In the genomic region with DNA sequence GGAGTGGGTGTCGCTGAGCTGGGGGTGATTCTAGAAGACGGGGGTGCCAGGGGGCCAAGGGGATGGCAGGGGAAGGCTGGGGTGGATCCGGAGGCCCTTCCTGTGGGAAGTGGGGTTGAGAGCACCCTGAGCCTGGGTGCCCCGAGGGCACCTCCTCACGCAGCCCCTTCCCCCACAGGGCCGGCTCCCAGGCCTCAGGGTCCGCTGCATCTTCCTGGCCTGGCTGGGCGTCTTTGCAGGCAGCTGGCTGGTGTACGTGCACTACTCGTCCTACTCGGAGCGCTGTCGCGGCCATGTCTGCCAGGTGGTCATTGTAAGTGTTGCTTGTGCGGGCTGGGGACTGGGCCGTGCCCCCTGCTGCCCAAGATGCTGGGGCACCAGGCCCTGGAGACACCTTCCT, we compare ENCODE assay signal across 19 cellular contexts. TPM values are rescaled to one million over a fixed set of nuclear protein-coding genes. Genes with fewer than 3 reads are reported as not detected.
DNase-seq lines count a peak whose midpoint lies in the region; ATAC-seq, FAIRE-seq and TF ChIP-seq lines count a peak whose summit lies in the region.
"Had no signal": no experiment of that assay in that cellular context is flagged by ENCODE, and none has a peak within 500 bp of the region (broad histone marks: within the 10 kb centered on the region; RNA-seq: fewer than 3 reads in every experiment).

No MANE protein-coding gene starts in this region.

- H2AFZ ChIP-seq in K562 (ENCODE audit: low read depth, low read length) (no peak overlapping the region), neural progenitor cell (replicated peaks) (no peak overlapping the region)
- H2AFZ ChIP-seq: GM23338 had no signal

- H3K9me3 ChIP-seq in K562 (replicated peaks; ENCODE audit: control insufficient read depth, insufficient read depth, low read depth, low read length) (no peaks in the 10 kb centered on the region), neural progenitor cell (ENCODE audit: low read depth) (no peaks in the 10 kb centered on the region), upper lobe of right lung (no peaks in the 10 kb centered on the region), A673 (ENCODE audit: low read depth, low read length, poor library complexity, severe bottlenecking) (no peaks in the 10 kb centered on the region)

- H4K20me1 ChIP-seq in K562 (replicated peaks; ENCODE audit: control insufficient read depth, insufficient read depth, low read length) (peaks cover 10% of the 10 kb centered on the region; the same call in 1 of the 2 replicates), neural progenitor cell (ENCODE audit: low read depth) (peaks cover 75% of the 10 kb centered on the region)

- H3K9ac ChIP-seq in K562 (ENCODE audit: insufficient read depth in 1 of 2, low read depth in 2 of 2, low read length in 2 of 2): peak overlapping the region in 1 of 2 experiments; percentile 68; a peak in 2 of 4 replicates
- H3K9ac ChIP-seq in neural progenitor cell: no peak overlapping the region
- H3K9ac ChIP-seq: KMS-11 had no signal

- intact Hi-C loops in K562 (cut with micrococcal nuclease): no loop called here
- intact Hi-C loops in upper lobe of right lung (cut with DNase I): no loop called here
- intact Hi-C loops in A673 (cut with micrococcal nuclease; ENCODE audit: unreplicated experiment): no loop called here

- H3K4me2 ChIP-seq in K562 (ENCODE audit: insufficient read depth, low read length): no peak overlapping the region
- no peak overlapping the region for H3K4me2 ChIP-seq in neural progenitor cell
- H3K4me2 ChIP-seq: GM23338, KMS-11 had no signal

- H3K27ac ChIP-seq in K562 (ENCODE audit: extremely low read depth, low read depth, low read length) (no peak overlapping the region), neural progenitor cell (no peak overlapping the region), upper lobe of right lung (no peak overlapping the region), A673 (ENCODE audit: low read depth, low read length, poor library complexity, severe bottlenecking) (no peak overlapping the region)
- H3K27ac ChIP-seq: KMS-11 had no signal

- WGBS in K562 (ENCODE audit: insufficient coverage, low coverage, missing lambda C conversion rate): 79% methylated on average over 7 of the region's 16 CpGs

- TF ChIP-seq RAD21 in K562 (CRISPR knock-in tag; conservative IDR thresholded peaks at IDR 0.05 in 1 of 2, IDR thresholded peaks at IDR 0.05 in 1 of 2): no peak

- H3K4me3 ChIP-seq in K562 (no peak overlapping the region), neural progenitor cell (no peak overlapping the region), upper lobe of right lung (no peak overlapping the region), A673 (ENCODE audit: low read depth, low read length, poor library complexity, severe bottlenecking) (no peak overlapping the region)
- H3K4me3 ChIP-seq: GM23338 had no signal

- H3K27me3 ChIP-seq in K562 (ENCODE audit: control insufficient read depth in 2 of 2, insufficient read depth in 2 of 2, low read length in 2 of 2) (no peaks in the 10 kb centered on the region), neural progenitor cell (no peaks in the 10 kb centered on the region), upper lobe of right lung (no peaks in the 10 kb centered on the region), A673 (replicated peaks; ENCODE audit: insufficient read depth, low read depth, low read length, poor library complexity) (no peaks in the 10 kb centered on the region)

- H3K27ac Mint-ChIP-seq in neural progenitor cell: no peak overlapping the region
- H3K27ac Mint-ChIP-seq: CD8-positive, alpha-beta T cell; GM23338 had no signal

- in situ Hi-C loops in K562 (cut with MboI): no loop called here

- H3K9me3 Mint-ChIP-seq in neural progenitor cell: no peaks in the 10 kb centered on the region
- H3K9me3 Mint-ChIP-seq: CD8-positive, alpha-beta T cell; GM23338 had no signal

- FAIRE-seq in K562 (lab: Jason Lieb, UNC): no peak
- FAIRE-seq: A204.1, G401.6, GM12891 had no signal

- H3K4me3 Mint-ChIP-seq in neural progenitor cell: peak overlapping the region; percentile 33
- H3K4me3 Mint-ChIP-seq: CD8-positive, alpha-beta T cell; GM23338 had no signal

- CTCF ChIA-PET in K562 (lab: Yijun Ruan, JAX; ENCODE audit: low intra/inter-chr PET ratio) (no interaction called here), A673 (lab: Charles Lee) (no interaction called here)

- no peak for TF ChIP-seq EP300 in K562 (IDR thresholded peaks at IDR 0.05; ENCODE audit: low read length)

- H3K9me1 ChIP-seq in K562 (ENCODE audit: control insufficient read depth, insufficient read depth, low read length): no peaks in the 10 kb centered on the region

- H3F3A ChIP-seq in neural progenitor cell (ENCODE audit: low read depth): peaks cover 28% of the 10 kb centered on the region

- H3K79me2 ChIP-seq in K562 (ENCODE audit: control insufficient read depth, insufficient read depth, low read length) (peaks cover 12% of the 10 kb centered on the region), neural progenitor cell (ENCODE audit: low read depth) (peaks cover 23% of the 10 kb centered on the region)

- TF ChIP-seq POLR2A in K562 (conservative IDR thresholded peaks at IDR 0.05): no peak

- DNase-seq in Daoy (ENCODE audit: low read depth) (peak; percentile 11), K562 (ENCODE audit: extremely low read depth in 1 of 4, low spot score in 3 of 4) (no peak), neural progenitor cell (ENCODE audit: low spot score) (no peak), upper lobe of right lung (peak; percentile 68), HCEC 1CT (no peak), A673 (ENCODE audit: low spot score) (no peak)
- DNase-seq: AML-193; Calu3; CD8-positive, alpha-beta T cell; DMS79 treated with DMSO at 0.1 percent for 48 hours; H7 had no signal

- TF ChIP-seq CTCF in K562 (IDR thresholded peaks at IDR 0.05 in 2 of 3, conservative IDR thresholded peaks at IDR 0.05 in 1 of 3; ENCODE audit: insufficient read depth in 2 of 3, low read depth in 1 of 3, low read length in 3 of 3) (no peak), neural progenitor cell (IDR thresholded peaks at IDR 0.05) (no peak), upper lobe of right lung (IDR thresholded peaks at IDR 0.05) (no peak), A673 (conservative IDR thresholded peaks at IDR 0.05; ENCODE audit: low read depth, low read length) (no peak)

- H3K36me3 Mint-ChIP-seq in neural progenitor cell: peaks cover 8% of the 10 kb centered on the region

- H3K4me1 Mint-ChIP-seq in neural progenitor cell: peaks cover 33% of the 10 kb centered on the region

- peaks cover 10 to 83% of the 10 kb centered on the region in 2 experiments; a peak in 4 of 5 replicates for H3K4me1 ChIP-seq in K562 (replicated peaks in 1 of 2; ENCODE audit: control insufficient read depth in 2 of 2, insufficient read depth in 2 of 2, low read length in 2 of 2)
- peaks cover 20% of the 10 kb centered on the region for H3K4me1 ChIP-seq in neural progenitor cell
- H3K4me1 ChIP-seq in upper lobe of right lung: peaks cover 37% of the 10 kb centered on the region
- H3K4me1 ChIP-seq in A673 (ENCODE audit: insufficient read depth, low read length, poor library complexity, severe bottlenecking): peaks cover 30% of the 10 kb centered on the region

- POLR2A ChIA-PET in K562 (lab: Yijun Ruan, JAX): interaction anchor here (0.8 to 3.7 kb wide), 3 partner anchors 8 to 12 kb away, joined by 3 to 31 read pairs (median 7); no protein-coding TSS in a partner anchor
- POLR2A ChIA-PET in A673 (lab: Charles Lee; ENCODE audit: low non-redundant PET): no interaction called here

- H3K36me3 ChIP-seq in K562 (ENCODE audit: control insufficient read depth, insufficient read depth, low read length): peaks cover 22% of the 10 kb centered on the region; the same call in 1 of the 3 replicates
- H3K36me3 ChIP-seq in neural progenitor cell: no peaks in the 10 kb centered on the region
- peaks cover 11% of the 10 kb centered on the region for H3K36me3 ChIP-seq in upper lobe of right lung
- peaks cover 6% of the 10 kb centered on the region for H3K36me3 ChIP-seq in A673 (ENCODE audit: insufficient read depth, low read length, poor library complexity, severe bottlenecking)

- peaks cover 8% of the 10 kb centered on the region for H3K27me3 Mint-ChIP-seq in neural progenitor cell (ENCODE audit: insufficient read depth, low read depth)

- ATAC-seq in K562 (no peak), upper lobe of right lung (no peak), GM18519 (IDR thresholded peaks at IDR 0.05; ENCODE audit: low FRiP score, unreplicated experiment) (no peak)
- ATAC-seq: CD8-positive, alpha-beta T cell; GM23338 had no signal

- BruUV-seq in K562 (replicated peaks; lab: Mats Ljungman, UMichigan) (no TSS peak), A673 (replicated peaks; lab: Mats Ljungman, UMichigan) (no TSS peak)

RNA-seq across cellular contexts. Expression of a gene that starts 5.0 kb away (rescaled TPM):
- 6.6 and 6.8 TPM in 2 replicates for total RNA-seq in Daoy (2014; rRNA removed; shearing (Covaris generic))
- 11.8 and 45.1 TPM in 2 replicates for total RNA-seq in K562 (2011; cell fraction: chromatin; rRNA removed; ENCODE audit: low replicate concordance)
- 39.9 and 47.9 TPM in 2 replicates for total RNA-seq in K562 (2011; cell fraction: nucleolus; rRNA removed)
- 25.8 and 26.4 TPM in 2 replicates for total RNA-seq in K562 (2011; cell fraction: nucleoplasm; rRNA removed)
- total RNA-seq in K562 (2014; rRNA removed): 22.3 and 25.2 TPM in 2 replicates
- total RNA-seq in K562 (2014; rRNA removed; fragmentation: Illumina TruSeq; extraction: Trizol): 2.8 TPM in 2 replicates
- total RNA-seq in K562 (2015; rRNA removed; fragmentation: Illumina TruSeq; extraction: Trizol): 5.9 and 7.4 TPM in 2 replicates
- 20.4 TPM in 2 replicates for total RNA-seq in K562 (2021)
- 11.4 and 20.2 TPM in 2 replicates for polyA plus RNA-seq in K562 (2011; rRNA removed)
- polyA plus RNA-seq in K562 (2011; cell fraction: cytosol; rRNA removed): 26.7 and 64.0 TPM in 2 replicates
- 41.8 and 57.7 TPM in 2 replicates for polyA plus RNA-seq in K562 (2011; cell fraction: nucleus; rRNA removed)
- polyA plus RNA-seq in K562 (2012): 9.0 and 14.4 TPM in 2 replicates
- polyA plus RNA-seq in K562 (2014; fragmentation: Illumina TruSeq; extraction: Trizol): 4.2 and 6.8 TPM in 2 replicates
- under 1 TPM; 0.08 to 0.21 TPM for polyA plus RNA-seq in K562 (2014; fragmentation: Nextera tagmentation; extraction: Ambion mirVana)
- polyA plus RNA-seq in K562 (2014; rRNA removed): 20.5 and 21.2 TPM in 2 replicates
- 3.7 and 4.5 TPM in 2 replicates for polyA minus RNA-seq in K562 (2011; rRNA and poly(A)+ RNA removed)
- 13.1 and 14.0 TPM in 2 replicates for polyA minus RNA-seq in K562 (2011; cell fraction: cytosol; rRNA and poly(A)+ RNA removed)
- polyA minus RNA-seq in K562 (2011; cell fraction: nucleus; rRNA and poly(A)+ RNA removed): 9.0 and 9.8 TPM in 2 replicates
- total RNA-seq in neural progenitor cell (ENCODE audit: low replicate concordance): 11.8 and 52.8 TPM in 2 replicates
- total RNA-seq in upper lobe of right lung: 17.7 TPM
- total RNA-seq in A673 (2021): 26.4 and 35.3 TPM in 2 replicates
- total RNA-seq: HT-29 had no signal

RNA-seq across cellular contexts. Expression of a gene that starts 25.3 kb away (rescaled TPM):
- not detected in 2 replicates for total RNA-seq in Daoy (2014; rRNA removed; shearing (Covaris generic))
- total RNA-seq in K562 (2011; cell fraction: chromatin; rRNA removed; ENCODE audit: low replicate concordance): 0.44 TPM in 1 of 2 replicates, not detected in the other
- total RNA-seq in K562 (2011; cell fraction: nucleolus; rRNA removed): 0.17 and 0.26 TPM in 2 replicates
- total RNA-seq in K562 (2011; cell fraction: nucleoplasm; rRNA removed): 0.44 TPM in 1 of 2 replicates, not detected in the other
- total RNA-seq in K562 (2014; rRNA removed) (0.12 TPM in 1 of 2 replicates, not detected in the other), K562 (2014; rRNA removed; fragmentation: Illumina TruSeq; extraction: Trizol) (not detected in 2 replicates), K562 (2015; rRNA removed; fragmentation: Illumina TruSeq; extraction: Trizol) (0.11 TPM in 1 of 2 replicates, not detected in the other), K562 (2021) (0.29 TPM in 1 of 2 replicates, not detected in the other), neural progenitor cell (ENCODE audit: low replicate concordance) (not detected in 2 replicates), upper lobe of right lung (11.2 TPM), A673 (2021) (0.15 and 0.35 TPM in 2 replicates)
- polyA plus RNA-seq in K562 (2011; rRNA removed) (0.11 and 0.14 TPM in 2 replicates), K562 (2014; fragmentation: Illumina TruSeq; extraction: Trizol) (0.11 and 0.21 TPM in 2 replicates), K562 (2014; fragmentation: Nextera tagmentation; extraction: Ambion mirVana) (under 1 TPM in 1 of 2 experiments, not detected in 1; 0.10 TPM), K562 (2014; rRNA removed) (0.16 TPM in 1 of 2 replicates, not detected in the other)
- polyA plus RNA-seq in K562 (2011; cell fraction: cytosol; rRNA removed): 0.35 and 0.42 TPM in 2 replicates
- 0.10 and 1.1 TPM in 2 replicates for polyA plus RNA-seq in K562 (2011; cell fraction: nucleus; rRNA removed)
- 0.14 TPM in 1 of 2 replicates, not detected in the other for polyA plus RNA-seq in K562 (2012)
- polyA minus RNA-seq in K562 (2011; rRNA and poly(A)+ RNA removed): 0.14 TPM in 1 of 2 replicates, not detected in the other
- not detected in 2 replicates for polyA minus RNA-seq in K562 (2011; cell fraction: cytosol; rRNA and poly(A)+ RNA removed)
- 0.40 TPM in 1 of 2 replicates, not detected in the other for polyA minus RNA-seq in K562 (2011; cell fraction: nucleus; rRNA and poly(A)+ RNA removed)
- total RNA-seq: HT-29 had no signal
- polyA plus RNA-seq: BJ had no signal

RNA-seq across cellular contexts. Expression of a gene that starts 30.1 kb away (rescaled TPM):
- total RNA-seq in Daoy (2014; rRNA removed; shearing (Covaris generic)): 46.5 and 51.3 TPM in 2 replicates
- 18.6 and 52.7 TPM in 2 replicates for total RNA-seq in K562 (2011; cell fraction: chromatin; rRNA removed; ENCODE audit: low replicate concordance)
- 77.5 and 84.7 TPM in 2 replicates for total RNA-seq in K562 (2011; cell fraction: nucleolus; rRNA removed)
- 39.6 and 45.3 TPM in 2 replicates for total RNA-seq in K562 (2011; cell fraction: nucleoplasm; rRNA removed)
- total RNA-seq in K562 (2014; rRNA removed): 45.5 and 56.5 TPM in 2 replicates
- total RNA-seq in K562 (2014; rRNA removed; fragmentation: Illumina TruSeq; extraction: Trizol): 7.2 and 8.5 TPM in 2 replicates
- 27.7 and 31.8 TPM in 2 replicates for total RNA-seq in K562 (2015; rRNA removed; fragmentation: Illumina TruSeq; extraction: Trizol)
- total RNA-seq in K562 (2021): 52.6 and 54.5 TPM in 2 replicates
- polyA plus RNA-seq in K562 (2011; rRNA removed): 17.3 and 25.4 TPM in 2 replicates
- polyA plus RNA-seq in K562 (2011; cell fraction: cytosol; rRNA removed): 37.8 and 64.3 TPM in 2 replicates
- 26.1 and 33.3 TPM in 2 replicates for polyA plus RNA-seq in K562 (2011; cell fraction: nucleus; rRNA removed)
- polyA plus RNA-seq in K562 (2012): 34.3 and 52.5 TPM in 2 replicates
- 23.9 and 38.6 TPM in 2 replicates for polyA plus RNA-seq in K562 (2014; fragmentation: Illumina TruSeq; extraction: Trizol)
- under 1 TPM; 0.13 to 0.45 TPM for polyA plus RNA-seq in K562 (2014; fragmentation: Nextera tagmentation; extraction: Ambion mirVana)
- 47.1 and 51.9 TPM in 2 replicates for polyA plus RNA-seq in K562 (2014; rRNA removed)
- polyA minus RNA-seq in K562 (2011; rRNA and poly(A)+ RNA removed): 10.0 and 12.2 TPM in 2 replicates
- 19.5 and 23.0 TPM in 2 replicates for polyA minus RNA-seq in K562 (2011; cell fraction: cytosol; rRNA and poly(A)+ RNA removed)
- 21.4 and 30.0 TPM in 2 replicates for polyA minus RNA-seq in K562 (2011; cell fraction: nucleus; rRNA and poly(A)+ RNA removed)
- 2.4 and 3.4 TPM in 2 replicates for total RNA-seq in neural progenitor cell (ENCODE audit: low replicate concordance)
- 117 TPM for total RNA-seq in upper lobe of right lung
- 56.0 and 57.7 TPM in 2 replicates for total RNA-seq in A673 (2021)

RNA-seq across cellular contexts. Expression of a gene that starts 30.9 kb away (rescaled TPM):
- not detected in 2 replicates for total RNA-seq in Daoy (2014; rRNA removed; shearing (Covaris generic))
- total RNA-seq in K562 (2011; cell fraction: chromatin; rRNA removed; ENCODE audit: low replicate concordance): 0.86 TPM in 1 of 2 replicates, not detected in the other
- total RNA-seq in K562 (2011; cell fraction: nucleolus; rRNA removed): 0.67 and 1.6 TPM in 2 replicates
- total RNA-seq in K562 (2011; cell fraction: nucleoplasm; rRNA removed): 0.81 TPM in 1 of 2 replicates, not detected in the other
- 0.45 and 0.57 TPM in 2 replicates for total RNA-seq in K562 (2014; rRNA removed)
- 0.33 TPM in 1 of 2 replicates, not detected in the other for total RNA-seq in K562 (2014; rRNA removed; fragmentation: Illumina TruSeq; extraction: Trizol)
- not detected in 2 replicates for total RNA-seq in K562 (2015; rRNA removed; fragmentation: Illumina TruSeq; extraction: Trizol)
- total RNA-seq in K562 (2021): not detected in 2 replicates
- polyA plus RNA-seq in K562 (2011; rRNA removed): 0.42 TPM in 1 of 2 replicates, not detected in the other
- 0.98 TPM in 1 of 2 replicates, not detected in the other for polyA plus RNA-seq in K562 (2011; cell fraction: cytosol; rRNA removed)
- polyA plus RNA-seq in K562 (2011; cell fraction: nucleus; rRNA removed): 4.3 TPM in 1 of 2 replicates, not detected in the other
- 0.12 TPM in 1 of 2 replicates, not detected in the other for polyA plus RNA-seq in K562 (2012)
- not detected in 2 replicates for polyA plus RNA-seq in K562 (2014; fragmentation: Illumina TruSeq; extraction: Trizol)
- polyA plus RNA-seq in K562 (2014; fragmentation: Nextera tagmentation; extraction: Ambion mirVana): under 1 TPM in 1 of 2 experiments, not detected in 1; 0.10 TPM
- 2.2 TPM in 1 of 2 replicates, not detected in the other for polyA plus RNA-seq in K562 (2014; rRNA removed)
- polyA minus RNA-seq in K562 (2011; rRNA and poly(A)+ RNA removed): not detected in 2 replicates
- not detected in 2 replicates for polyA minus RNA-seq in K562 (2011; cell fraction: cytosol; rRNA and poly(A)+ RNA removed)
- not detected in 2 replicates for polyA minus RNA-seq in K562 (2011; cell fraction: nucleus; rRNA and poly(A)+ RNA removed)
- not detected in 2 replicates for total RNA-seq in neural progenitor cell (ENCODE audit: low replicate concordance)
- 21.5 TPM for total RNA-seq in upper lobe of right lung
- not detected in 2 replicates for total RNA-seq in A673 (2021)
- total RNA-seq: Calu3; CD8-positive, alpha-beta T cell; GM23338; H7; HT-29 had no signal
- polyA plus RNA-seq: BJ, GM23338 had no signal

RNA-seq across cellular contexts. Expression of a gene that starts 40.6 kb away (rescaled TPM):
- total RNA-seq in Daoy (2014; rRNA removed; shearing (Covaris generic)): not detected in 2 replicates
- 0.14 TPM in 1 of 2 replicates, not detected in the other for total RNA-seq in K562 (2011; cell fraction: chromatin; rRNA removed; ENCODE audit: low replicate concordance)
- total RNA-seq in K562 (2011; cell fraction: nucleolus; rRNA removed): not detected in 2 replicates
- not detected in 2 replicates for total RNA-seq in K562 (2011; cell fraction: nucleoplasm; rRNA removed)
- not detected in 2 replicates for total RNA-seq in K562 (2014; rRNA removed)
- not detected in 2 replicates for total RNA-seq in K562 (2014; rRNA removed; fragmentation: Illumina TruSeq; extraction: Trizol)
- not detected in 2 replicates for total RNA-seq in K562 (2015; rRNA removed; fragmentation: Illumina TruSeq; extraction: Trizol)
- total RNA-seq in K562 (2021): not detected in 2 replicates
- polyA plus RNA-seq in K562 (2011; rRNA removed): not detected in 2 replicates
- polyA plus RNA-seq in K562 (2011; cell fraction: cytosol; rRNA removed): not detected in 2 replicates
- not detected in 2 replicates for polyA plus RNA-seq in K562 (2011; cell fraction: nucleus; rRNA removed)
- not detected in 2 replicates for polyA plus RNA-seq in K562 (2012)
- not detected in 2 replicates for polyA plus RNA-seq in K562 (2014; fragmentation: Illumina TruSeq; extraction: Trizol)
- polyA plus RNA-seq in K562 (2014; fragmentation: Nextera tagmentation; extraction: Ambion mirVana): not detected
- not detected in 2 replicates for polyA plus RNA-seq in K562 (2014; rRNA removed)
- polyA minus RNA-seq in K562 (2011; rRNA and poly(A)+ RNA removed): not detected in 2 replicates
- polyA minus RNA-seq in K562 (2011; cell fraction: cytosol; rRNA and poly(A)+ RNA removed): not detected in 2 replicates
- polyA minus RNA-seq in K562 (2011; cell fraction: nucleus; rRNA and poly(A)+ RNA removed): not detected in 2 replicates
- not detected in 2 replicates for total RNA-seq in neural progenitor cell (ENCODE audit: low replicate concordance)
- not detected for total RNA-seq in upper lobe of right lung
- not detected in 2 replicates for total RNA-seq in A673 (2021)
- total RNA-seq: Calu3; CD8-positive, alpha-beta T cell; GM23338; H7; HT-29 had no signal
- polyA plus RNA-seq: BJ, GM23338 had no signal

Comparison
In these comparisons a context has a peak if more than half of its experiments do, and no peak if none do; other contexts are left out.
1. DNase-seq: peak in Daoy (single experiment) and upper lobe of right lung (single experiment); none in K562 (0 of 4), neural progenitor cell (single experiment), HCEC 1CT (single experiment) and A673 (single experiment).